ENCODE assay signal across 7 cellular contexts in the genomic region with DNA sequence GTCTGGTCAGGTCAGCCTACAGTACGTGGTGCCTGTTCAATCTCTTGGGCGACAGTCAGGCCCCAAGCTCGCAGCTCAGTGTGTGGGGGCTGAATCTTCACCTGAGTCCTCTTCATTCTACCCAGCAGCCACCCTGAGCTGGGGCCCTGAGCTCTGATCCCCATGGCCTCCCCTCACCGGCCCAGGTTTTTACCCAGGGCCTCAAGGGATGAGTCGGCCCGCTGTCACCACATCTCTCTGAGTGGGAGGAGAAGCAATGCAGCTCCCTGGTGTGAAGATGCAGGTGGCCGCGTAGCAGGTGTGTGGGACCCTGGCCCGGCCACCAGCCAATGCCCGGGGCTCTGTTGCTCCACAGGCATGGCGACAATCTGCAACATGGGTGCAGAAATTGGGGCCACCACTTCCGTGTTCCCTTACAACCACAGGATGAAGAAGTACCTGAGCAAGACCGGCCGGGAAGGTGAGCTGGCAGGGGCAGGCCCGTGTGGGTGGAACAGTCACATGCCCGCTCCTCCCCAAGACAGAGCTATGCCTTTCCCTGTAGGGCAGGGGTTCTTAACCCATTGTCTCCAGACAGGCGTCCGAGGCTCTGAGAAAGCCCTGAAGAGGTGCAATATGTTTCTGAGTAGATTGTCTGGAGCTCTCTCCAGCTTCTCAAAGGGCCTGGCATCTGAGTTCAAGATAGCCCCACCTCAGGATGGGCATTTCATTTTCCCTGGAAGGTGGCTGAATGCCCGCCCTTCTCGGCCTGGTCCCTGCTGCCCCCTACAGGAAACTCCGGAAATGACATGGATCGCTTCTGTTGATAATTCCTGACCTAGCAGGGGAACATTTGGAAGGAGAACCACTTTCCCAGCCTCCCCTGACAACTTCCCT. TPM values are rescaled to one million over a fixed set of nuclear protein-coding genes. Genes with fewer than 3 reads are reported as not detected.
DNase-seq lines count a peak whose midpoint lies in the region; ATAC-seq, FAIRE-seq and TF ChIP-seq lines count a peak whose summit lies in the region.

No MANE protein-coding gene starts in this region.

- ATAC-seq in HG02938 (IDR thresholded peaks at IDR 0.05; ENCODE audit: unreplicated experiment) = no peak

- peaks cover 18 to 65% (median 38%) of the 10 kb centered on the region in 3 donors for H3K36me3 ChIP-seq in tibial artery

- DNase-seq in M059J (ENCODE audit: low read depth) (peak; percentile 47), epidermal melanocyte (ENCODE audit: insufficient read length, low spot score) (peak; percentile 59), midbrain (lab: John Stamatoyannopoulos, UW) (peak; percentile 87), tibial artery (peak; percentile 72 to 89)
- DNase-seq in activated CD4-positive, CD25-positive, alpha-beta regulatory T cell treated with anti-CD3 and anti-CD28 coated beads, Interleukin-2, amount 50 U/mL, for 72 hours = peak; percentile 46

- peak; percentile 89 to 94 for TF ChIP-seq CTCF in tibial artery (IDR thresholded peaks at IDR 0.05)

- intact Hi-C loops in tibial artery (cut with DNase I; ENCODE audit: low total_unique reads) = loop anchor here (5.0 kb wide), 1 partner anchor 115 kb away; no protein-coding TSS in a partner anchor

- no peaks in the 10 kb centered on the region for H3K27me3 ChIP-seq in tibial artery

- no peaks in the 10 kb centered on the region for H3K9me3 ChIP-seq in tibial artery

- peaks cover 0 to 24% (median 13%) of the 10 kb centered on the region in 4 donors for H3K4me1 ChIP-seq in tibial artery

- H3K27ac ChIP-seq in tibial artery = peak overlapping the region; percentile 68 to 78

- FAIRE-seq in G401.6 (lab: Jason Lieb, UNC) = peak; percentile 60

- H3K4me3 ChIP-seq in tibial artery = no peak overlapping the region

RNA-seq across cellular contexts. Expression of a gene that starts 26.9 kb away (rescaled TPM):
- 21.5 and 22.5 TPM in 2 replicates for total RNA-seq in M059J (2014; rRNA removed; shearing (Covaris generic))

RNA-seq across cellular contexts. Expression of a gene that starts 43.4 kb away (rescaled TPM):
- 0.25 TPM in 1 of 2 replicates, not detected in the other for total RNA-seq in M059J (2014; rRNA removed; shearing (Covaris generic))

RNA-seq across cellular contexts. Expression of a gene that starts 48.5 kb away (rescaled TPM):
- 28.1 and 43.7 TPM in 2 replicates for total RNA-seq in M059J (2014; rRNA removed; shearing (Covaris generic))

RNA-seq across cellular contexts. Expression of a gene that starts 48.9 kb away (rescaled TPM):
- 42.8 and 69.0 TPM in 2 replicates for total RNA-seq in M059J (2014; rRNA removed; shearing (Covaris generic))
